ENCODE assay signal across 8 cellular contexts in genomic region chr16:31074073-31074813, GRCh38. TPM values are rescaled to one million over a fixed set of nuclear protein-coding genes. Genes with fewer than 3 reads are reported as not detected.
DNase-seq lines count a peak whose midpoint lies in the region; ATAC-seq, FAIRE-seq and TF ChIP-seq lines count a peak whose summit lies in the region.

TSS of gene ZNF646 (plus strand) at chr16:31074422. CDS start at chr16:31076325, 1,903 bp downstream.
TSS of gene ZNF668 (minus strand) at chr16:31074240. CDS start at chr16:31064459, 9,781 bp downstream.

- H3K36me3 ChIP-seq in BE2C: peaks cover 32% of the 10 kb centered on the region

- H3K4me1 ChIP-seq in BE2C: no peaks in the 10 kb centered on the region

- peak within 1 kb of the TSS; percentile 100 for H3K4me3 ChIP-seq in BE2C (ENCODE audit: low read depth, low read length)

- TF ChIP-seq CTCF in BE2C (IDR thresholded peaks at IDR 0.05; ENCODE audit: low read depth, low read length): no peak

- DNase-seq in BE2C (peak; percentile 98), GM19239 (ENCODE audit: insufficient read length, low spot score) (peak; percentile 98), NCI-H524 treated with DMSO at 0.1 percent for 48 hours (lab: John Stamatoyannopoulos, UW) (peak; percentile 94), kidney tubule cell (ENCODE audit: low spot score) (peak; percentile 99)
- peak; percentile 97 to 99 for DNase-seq in activated CD4-positive, alpha-beta T cell treated with anti-CD3 and anti-CD28 coated beads for 4 hours
- peak; percentile 85 to 96 (median 94) for DNase-seq in stimulated activated CD4-positive, alpha-beta T cell treated with anti-CD3 and anti-CD28 coated beads, Interleukin-1b, Interleukin-23, amount 100 ng/mL, for 24 hours (ENCODE audit: low read depth in 4 of 4, low spot score in 1 of 4)

- H3K9me3 ChIP-seq in BE2C: no peaks in the 10 kb centered on the region

- ATAC-seq in HG03457 (IDR thresholded peaks at IDR 0.05; ENCODE audit: unreplicated experiment): peak; percentile 64

- no peaks in the 10 kb centered on the region for H3K27me3 ChIP-seq in BE2C

- FAIRE-seq in GM19239 (lab: Jason Lieb, UNC): peak; percentile 92

- peak within 1 kb of the TSS; percentile 95 for H3K27ac ChIP-seq in cingulate gyrus (ENCODE audit: low read depth, low read length)

RNA-seq across cellular contexts. Expression of gene ZNF646, which starts in this region (rescaled TPM):
- polyA plus RNA-seq in BE2C (2012; ENCODE audit: insufficient read depth, insufficient read length, low read depth): 27.3 TPM

RNA-seq across cellular contexts. Expression of gene ZNF668, which starts in this region (rescaled TPM):
- polyA plus RNA-seq in BE2C (2012; ENCODE audit: insufficient read depth, insufficient read length, low read depth): 29.9 TPM

Comparison
In these comparisons a context has a peak if more than half of its experiments do, and no peak if none do; other contexts are left out.
1. Peak in every context shown above with its lines: DNase-seq, ATAC-seq, H3K4me3 ChIP-seq and H3K27ac ChIP-seq.